ENCODE assay signal across 17 cellular contexts in the genomic region with DNA sequence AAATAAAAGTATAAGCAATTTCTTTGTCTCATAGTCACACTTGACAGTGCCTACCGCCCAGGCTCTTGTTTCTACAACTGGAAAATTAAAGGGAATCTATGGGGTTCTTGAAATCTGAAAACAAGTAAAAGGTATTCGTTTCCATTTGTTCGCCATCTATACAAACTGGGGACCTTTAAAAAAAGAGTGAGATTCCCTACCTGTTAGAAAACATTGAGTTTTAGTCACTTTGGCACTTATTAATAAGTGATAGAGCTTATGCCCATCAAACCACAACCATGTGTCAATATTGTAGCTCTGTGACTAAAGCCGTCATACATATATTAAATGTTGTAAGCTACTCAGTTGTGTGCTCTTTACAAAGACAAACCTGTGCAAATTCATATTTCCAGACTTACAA.
"Had no signal": no experiment of that assay in that cellular context is flagged by ENCODE, and none has a peak within 500 bp of the region (broad histone marks: within the 10 kb centered on the region; RNA-seq: fewer than 3 reads in every experiment).

No MANE protein-coding gene starts in this region.

- H3K4me3 Mint-ChIP-seq: memory B cell; naive thymus-derived CD8-positive, alpha-beta T cell; T-cell had no signal

- ATAC-seq: left ventricle myocardium superior; naive thymus-derived CD8-positive, alpha-beta T cell; stimulated activated naive CD8-positive, alpha-beta T cell treated with anti-CD3 and anti-CD28 coated beads, Interleukin-15, Interleukin-2, amounts not matched to agents 100 U/mL and 50 U/mL, for 24 hours; T-cell had no signal

- H3K36me3 Mint-ChIP-seq: memory B cell; naive thymus-derived CD8-positive, alpha-beta T cell; T-cell had no signal

- H3K9me3 ChIP-seq: ascending aorta had no signal

- H3K27me3 ChIP-seq: ascending aorta had no signal

- H3K4me1 Mint-ChIP-seq: naive thymus-derived CD8-positive, alpha-beta T cell; T-cell had no signal

- DNase-seq: activated CD4-positive, CD25-positive, alpha-beta regulatory T cell treated with anti-CD3 and anti-CD28 coated beads, Interleukin-2, amount 50 U/mL, for 72 hours; activated naive CD4-positive, alpha-beta T cell treated with Interleukin-2 at 50 U/mL for 16 hours; activated T-cell treated with anti-CD3 and anti-CD28 coated beads for 4 hours; central memory CD4-positive, alpha-beta T cell; cortex of kidney; effector CD8-positive, alpha-beta T cell; hypothalamus; kidney glomerular epithelial cell; left ventricle myocardium superior; naive thymus-derived CD8-positive, alpha-beta T cell; retina; small intestine; stimulated activated naive CD8-positive, alpha-beta T cell treated with anti-CD3 and anti-CD28 coated beads, Interleukin-15, Interleukin-2, amounts not matched to agents 100 U/mL and 50 U/mL, for 24 hours; T-cell; T-helper 9 cell had no signal

- H3K27ac Mint-ChIP-seq: memory B cell; naive thymus-derived CD8-positive, alpha-beta T cell; T-cell had no signal

- H3K9me3 Mint-ChIP-seq: memory B cell; naive thymus-derived CD8-positive, alpha-beta T cell; T-cell had no signal
